In the genomic region with DNA sequence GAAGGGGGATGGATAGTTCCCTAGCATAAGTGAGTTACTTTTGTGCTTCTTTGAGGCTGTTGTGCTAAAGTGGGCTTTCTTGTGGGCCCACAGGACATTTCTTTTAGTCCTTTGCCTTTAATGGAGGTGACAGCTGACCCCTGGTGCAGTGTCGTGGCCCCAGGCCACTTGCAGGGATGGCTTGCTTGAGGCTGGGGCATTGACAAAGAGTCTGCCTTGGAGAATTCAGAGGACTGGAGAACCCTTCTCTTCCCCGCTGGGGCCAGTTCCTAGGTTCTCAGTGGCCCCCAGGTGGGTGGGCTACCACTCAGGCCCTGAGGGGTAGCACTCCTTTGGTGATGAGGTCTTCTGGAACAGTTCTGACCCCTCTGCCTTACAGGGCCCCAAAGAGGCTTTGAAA, we compare ENCODE assay signal across 22 cellular contexts. TPM values are rescaled to one million over a fixed set of nuclear protein-coding genes. Genes with fewer than 3 reads are reported as not detected.
DNase-seq lines count a peak whose midpoint lies in the region; ATAC-seq and TF ChIP-seq lines count a peak whose summit lies in the region.
"Had no signal": no experiment of that assay in that cellular context is flagged by ENCODE, and none has a peak within 500 bp of the region (broad histone marks: within the 10 kb centered on the region; RNA-seq: fewer than 3 reads in every experiment).

No MANE protein-coding gene starts in this region.

- no peaks in the 10 kb centered on the region; the same call in 1 of the 2 replicates for H3K9me3 ChIP-seq in OCI-LY3 (ENCODE audit: insufficient read depth, low read length)
- H3K9me3 ChIP-seq: MG63 had no signal

- no peak for ATAC-seq in activated naive CD8-positive, alpha-beta T cell treated with anti-CD3 and anti-CD28 coated beads, Interleukin-2, amount 50 U/mL, for 24 hours
- ATAC-seq: WTC11 had no signal

- H3K27ac ChIP-seq in OCI-LY3 (ENCODE audit: low read length) (peak overlapping the region; percentile 91), layer of hippocampus (ENCODE audit: low read depth, low read length) (peak overlapping the region; percentile 0), substantia nigra (ENCODE audit: low read depth, low read length, poor library complexity, severe bottlenecking) (peak overlapping the region; percentile 18)

- H3K4me2 ChIP-seq in OCI-LY3 (ENCODE audit: low read length), result no peak overlapping the region

- no peak for DNase-seq in activated naive CD8-positive, alpha-beta T cell treated with anti-CD3 and anti-CD28 coated beads for 36 hours
- no peak for DNase-seq in activated naive CD8-positive, alpha-beta T cell treated with anti-CD3 and anti-CD28 coated beads, Interleukin-2, amount 50 U/mL, for 24 hours
- DNase-seq in substantia nigra (lab: John Stamatoyannopoulos, UW), result no peak
- no peak for DNase-seq in AG20443 (ENCODE audit: low spot score)
- no peak for DNase-seq in NCI-H1105 (lab: John Stamatoyannopoulos, UW)
- DNase-seq in midbrain (lab: John Stamatoyannopoulos, UW), result no peak
- DNase-seq: Calu3; cortex of kidney; immature natural killer cell; MG63; NCI-H1694; nephron progenitor cell; SHP77 treated with DMSO at 0.1 percent for 48 hours; stimulated activated CD4-positive, alpha-beta T cell treated with anti-CD3 and anti-CD28 coated beads, Interleukin-15, amount 100 ng/mL, for 24 hours; stimulated activated naive CD4-positive, alpha-beta T cell treated with Interleukin-2 at 50 U/mL for 16 hours had no signal

- H3K9me3 Mint-ChIP-seq in activated naive CD8-positive, alpha-beta T cell treated with anti-CD3 and anti-CD28 coated beads for 36 hours, result peaks cover 6% of the 10 kb centered on the region
- no peaks in the 10 kb centered on the region for H3K9me3 Mint-ChIP-seq in activated naive CD8-positive, alpha-beta T cell treated with anti-CD3 and anti-CD28 coated beads, Interleukin-2, amount 50 U/mL, for 24 hours
- H3K9me3 Mint-ChIP-seq: activated naive CD4-positive, alpha-beta T cell treated with anti-CD3 and anti-CD28 coated beads for 36 hours; immature natural killer cell; memory B cell; nephron progenitor cell; T-helper 1 cell treated with Interleukin-12 subunit alpha and Interleukin-12 subunit beta and Interleukin-4 antibody, amounts not matched to agents 30 μg/mL and 1 μg/mL, for 36 hours; WTC11 had no signal

- no peak overlapping the region for H3K4me3 ChIP-seq in OCI-LY3 (ENCODE audit: low read length)
- H3K4me3 ChIP-seq: MG63 had no signal

- no peak overlapping the region for H2AFZ ChIP-seq in OCI-LY3 (ENCODE audit: low read depth, low read length)

- H3K4me1 Mint-ChIP-seq in activated naive CD8-positive, alpha-beta T cell treated with anti-CD3 and anti-CD28 coated beads for 36 hours, result peaks cover 86% of the 10 kb centered on the region
- H3K4me1 Mint-ChIP-seq in activated naive CD8-positive, alpha-beta T cell treated with anti-CD3 and anti-CD28 coated beads, Interleukin-2, amount 50 U/mL, for 24 hours, result peaks cover 87% of the 10 kb centered on the region

- peaks cover 59% of the 10 kb centered on the region for H3K4me1 ChIP-seq in OCI-LY3 (ENCODE audit: low read length)

- no peaks in the 10 kb centered on the region for H3K36me3 ChIP-seq in OCI-LY3 (replicated peaks; ENCODE audit: low read depth, low read length)
- H3K36me3 ChIP-seq: MG63 had no signal

- peak overlapping the region; percentile 79 for H3K27ac Mint-ChIP-seq in activated naive CD8-positive, alpha-beta T cell treated with anti-CD3 and anti-CD28 coated beads for 36 hours
- no peak overlapping the region for H3K27ac Mint-ChIP-seq in activated naive CD8-positive, alpha-beta T cell treated with anti-CD3 and anti-CD28 coated beads, Interleukin-2, amount 50 U/mL, for 24 hours
- H3K27ac Mint-ChIP-seq: nephron progenitor cell, WTC11 had no signal

- no peak overlapping the region for H3K4me3 Mint-ChIP-seq in activated naive CD8-positive, alpha-beta T cell treated with anti-CD3 and anti-CD28 coated beads for 36 hours
- H3K4me3 Mint-ChIP-seq in activated naive CD8-positive, alpha-beta T cell treated with anti-CD3 and anti-CD28 coated beads, Interleukin-2, amount 50 U/mL, for 24 hours, result no peak overlapping the region
- H3K4me3 Mint-ChIP-seq: activated naive CD4-positive, alpha-beta T cell treated with anti-CD3 and anti-CD28 coated beads for 36 hours; nephron progenitor cell; WTC11 had no signal

- TF ChIP-seq CTCF in OCI-LY3 (IDR thresholded peaks at IDR 0.05; ENCODE audit: low read depth, low read length), result no peak

- peaks cover 4% of the 10 kb centered on the region; the same call in 1 of the 2 replicates for H3K27me3 ChIP-seq in OCI-LY3 (ENCODE audit: low read depth, low read length)
- H3K27me3 ChIP-seq in layer of hippocampus (ENCODE audit: control insufficient read depth, insufficient read depth, low read length), result no peaks in the 10 kb centered on the region
- H3K27me3 ChIP-seq: MG63 had no signal

- peaks cover 17% of the 10 kb centered on the region for H3K36me3 Mint-ChIP-seq in activated naive CD8-positive, alpha-beta T cell treated with anti-CD3 and anti-CD28 coated beads for 36 hours
- peaks cover 9% of the 10 kb centered on the region for H3K36me3 Mint-ChIP-seq in activated naive CD8-positive, alpha-beta T cell treated with anti-CD3 and anti-CD28 coated beads, Interleukin-2, amount 50 U/mL, for 24 hours (ENCODE audit: low read depth)
- H3K36me3 Mint-ChIP-seq: WTC11 had no signal

- no peaks in the 10 kb centered on the region for H4K20me1 ChIP-seq in OCI-LY3 (ENCODE audit: insufficient read depth, low read length)

- no peak overlapping the region for H3K9ac ChIP-seq in OCI-LY3 (ENCODE audit: low read length)

- H3K27me3 Mint-ChIP-seq in activated naive CD8-positive, alpha-beta T cell treated with anti-CD3 and anti-CD28 coated beads for 36 hours, result no peaks in the 10 kb centered on the region
- no peaks in the 10 kb centered on the region for H3K27me3 Mint-ChIP-seq in activated naive CD8-positive, alpha-beta T cell treated with anti-CD3 and anti-CD28 coated beads, Interleukin-2, amount 50 U/mL, for 24 hours
- H3K27me3 Mint-ChIP-seq: memory B cell had no signal

- no peaks in the 10 kb centered on the region for H3K79me2 ChIP-seq in OCI-LY3 (ENCODE audit: low read length)

RNA-seq across cellular contexts. Expression of a gene that starts 12.8 kb away (rescaled TPM):
- total RNA-seq in activated naive CD8-positive, alpha-beta T cell treated with anti-CD3 and anti-CD28 coated beads for 36 hours, result 10 to 100 TPM in 1 of 2 experiments, 1 to 10 TPM in 1; 9.8 to 11.1 TPM
- total RNA-seq: epithelial cell of proximal tubule had no signal

Comparison
In these comparisons a context has a peak if more than half of its experiments do, and no peak if none do; other contexts are left out.
1. H3K27ac ChIP-seq: peak in every context shown above with its lines; median percentile 91 in OCI-LY3; 18 in substantia nigra; 0 in layer of hippocampus.